ENCODE assay signal across 22 cellular contexts in genomic region chr16:67580202-67580601, GRCh38. TPM values are rescaled to one million over a fixed set of nuclear protein-coding genes. Genes with fewer than 3 reads are reported as not detected.
DNase-seq lines count a peak whose midpoint lies in the region; ATAC-seq, FAIRE-seq and TF ChIP-seq lines count a peak whose summit lies in the region.
"Had no signal": no experiment of that assay in that cellular context is flagged by ENCODE, and none has a peak within 500 bp of the region (broad histone marks: within the 10 kb centered on the region; RNA-seq: fewer than 3 reads in every experiment).

No MANE protein-coding gene starts in this region.

- BruUV-seq in Panc1 (replicated peaks; lab: Mats Ljungman, UMichigan), result TSS peak; percentile 56
- no TSS peak for BruUV-seq in K562 (replicated peaks; lab: Mats Ljungman, UMichigan)

- intact Hi-C loops in Panc1 (cut with micrococcal nuclease; ENCODE audit: unreplicated experiment), result no loop called here
- intact Hi-C loops in K562 (cut with micrococcal nuclease), result no loop called here
- intact Hi-C loops in sciatic nerve (cut with DNase I), result no loop called here
- intact Hi-C loops in psoas muscle (cut with DNase I), result no loop called here
- intact Hi-C loops in pancreas (cut with DNase I), result no loop called here

- TF ChIP-seq POLR2A in K562 (conservative IDR thresholded peaks at IDR 0.05), result no peak

- H3K4me1 ChIP-seq in HEK293 (ENCODE audit: control insufficient read depth, insufficient read depth, low read length) (no peaks in the 10 kb centered on the region), Panc1 (ENCODE audit: control insufficient read depth, insufficient read depth, low read length) (no peaks in the 10 kb centered on the region), K562 (replicated peaks in 1 of 2; ENCODE audit: control insufficient read depth in 2 of 2, insufficient read depth in 2 of 2, low read length in 2 of 2) (no peaks in the 10 kb centered on the region), psoas muscle (no peaks in the 10 kb centered on the region), pancreas (no peaks in the 10 kb centered on the region)
- H3K4me1 ChIP-seq: A549 had no signal

- no peak overlapping the region for H3K4me2 ChIP-seq in K562 (ENCODE audit: insufficient read depth, low read length)
- H3K4me2 ChIP-seq: A549, BLaER1, GM23338 had no signal

- POLR2A ChIA-PET in HEK293 (lab: Yijun Ruan, JAX) (no interaction called here), Panc1 (lab: Charles Lee) (no interaction called here), K562 (lab: Yijun Ruan, JAX) (interaction anchor here (0.6 to 1.2 kb wide), 4 partner anchors 9 to 26 kb away, joined by 3 to 4 read pairs (median 3); no protein-coding TSS in a partner anchor)

- H2AFZ ChIP-seq in K562 (ENCODE audit: low read depth, low read length), result no peak overlapping the region
- H2AFZ ChIP-seq: GM23338 had no signal

- in situ Hi-C loops in Panc1 (cut with HindIII; ENCODE audit: low pct_unique_long_range_greater_than_20kb, low sequenced_read_pairs) (no loop called here), K562 (cut with MboI) (no loop called here)

- FAIRE-seq in K562 (lab: Jason Lieb, UNC) (no peak), pancreas (lab: Jason Lieb, UNC) (no peak)
- FAIRE-seq: A549, GM12891, H54, HTR-8/SVneo had no signal

- H3K36me3 ChIP-seq in HEK293 (ENCODE audit: control insufficient read depth in 2 of 2, insufficient read depth in 1 of 2, low read length in 2 of 2), result peaks cover 25 to 31% of the 10 kb centered on the region in 2 experiments; a peak in 2 of 3 replicates
- H3K36me3 ChIP-seq in Panc1 (ENCODE audit: control insufficient read depth, insufficient read depth, low read length), result no peaks in the 10 kb centered on the region
- peaks cover 19% of the 10 kb centered on the region; the same call in 2 of the 3 replicates for H3K36me3 ChIP-seq in K562 (ENCODE audit: control insufficient read depth, insufficient read depth, low read length)
- peaks cover 0 to 11% of the 10 kb centered on the region in 2 donors for H3K36me3 ChIP-seq in psoas muscle (ENCODE audit: insufficient read depth in 1 of 2, low read depth in 1 of 2)
- H3K36me3 ChIP-seq in pancreas, result no peaks in the 10 kb centered on the region

- CTCF ChIA-PET in HEK293 (lab: Yijun Ruan, JAX) (interaction anchor here (0.7 to 1.4 kb wide), 2 partner anchors 16 to 26 kb away, joined by 3 to 4 read pairs; no protein-coding TSS in a partner anchor), Panc1 (lab: Charles Lee) (interaction anchor here (0.7 kb wide), 1 partner anchor 31 kb away, joined by 6 read pairs; no protein-coding TSS in a partner anchor), K562 (lab: Yijun Ruan, JAX; ENCODE audit: low intra/inter-chr PET ratio) (no interaction called here)

- no peak for TF ChIP-seq CTCF in HEK293 (tag by site-specific recombination; IDR thresholded peaks at IDR 0.05)
- TF ChIP-seq CTCF in Panc1 (IDR thresholded peaks at IDR 0.05), result no peak
- TF ChIP-seq CTCF in K562 (IDR thresholded peaks at IDR 0.05 in 2 of 3, conservative IDR thresholded peaks at IDR 0.05 in 1 of 3; ENCODE audit: insufficient read depth in 2 of 3, low read depth in 1 of 3, low read length in 3 of 3), result no peak
- TF ChIP-seq CTCF in psoas muscle (IDR thresholded peaks at IDR 0.05), result no peak
- TF ChIP-seq CTCF in pancreas (IDR thresholded peaks at IDR 0.05), result no peak

- no peaks in the 10 kb centered on the region for H3K9me1 ChIP-seq in K562 (ENCODE audit: control insufficient read depth, insufficient read depth, low read length)

- no peak for DNase-seq in Panc1 (ENCODE audit: low read depth, low spot score)
- DNase-seq in K562 (ENCODE audit: extremely low read depth in 1 of 4, low spot score in 3 of 4), result no peak
- DNase-seq in sciatic nerve (ENCODE audit: low spot score), result peak; percentile 6
- DNase-seq in DMS 273 (lab: John Stamatoyannopoulos, UW; ENCODE audit: unreplicated experiment), result no peak
- DNase-seq in psoas muscle, result no peak
- no peak for DNase-seq in pancreas
- DNase-seq: Calu3; CD8-positive, alpha-beta T cell; DMS 273 treated with DMSO at 0.1 percent for 48 hours; DMS53; DND-41; EL; HCEC 1CT; HFFc6; KG1 had no signal

- WGBS in K562 (ENCODE audit: insufficient coverage, low coverage, missing lambda C conversion rate), result 98% methylated on average over 4 of the region's 4 CpGs
- WGBS in psoas muscle, 3 donors, result 97 to 98% (median 98%) methylated on average over 4 of the region's 4 CpGs
- WGBS in pancreas, 2 donors, result 97 to 98% methylated on average over 4 of the region's 4 CpGs

- no peak for TF ChIP-seq RAD21 in K562 (CRISPR knock-in tag; conservative IDR thresholded peaks at IDR 0.05 in 1 of 2, IDR thresholded peaks at IDR 0.05 in 1 of 2)

- H3K27ac ChIP-seq in HEK293 (ENCODE audit: extremely low read depth, low read depth, low read length) (no peak overlapping the region), Panc1 (ENCODE audit: low read length) (no peak overlapping the region), K562 (ENCODE audit: extremely low read depth, low read depth, low read length) (no peak overlapping the region), psoas muscle (no peak overlapping the region), pancreas (no peak overlapping the region)
- H3K27ac ChIP-seq: A549, BLaER1 had no signal

- H4K20me1 ChIP-seq in K562 (replicated peaks; ENCODE audit: control insufficient read depth, insufficient read depth, low read length), result no peaks in the 10 kb centered on the region

- no peak for ATAC-seq in Panc1
- no peak for ATAC-seq in K562
- no peak for ATAC-seq in sciatic nerve
- no peak for ATAC-seq in psoas muscle
- no peak for ATAC-seq in pancreas
- ATAC-seq: A549; CD8-positive, alpha-beta T cell; GM23338 had no signal

- peaks cover 59% of the 10 kb centered on the region for H3K79me2 ChIP-seq in K562 (ENCODE audit: control insufficient read depth, insufficient read depth, low read length)

- no peak overlapping the region for H3K4me3 ChIP-seq in HEK293 (ENCODE audit: low read depth, low read length)
- H3K4me3 ChIP-seq in Panc1 (ENCODE audit: low read depth in 2 of 2, low read length in 2 of 2), result no peak overlapping the region
- H3K4me3 ChIP-seq in K562, result no peak overlapping the region
- no peak overlapping the region for H3K4me3 ChIP-seq in psoas muscle
- no peak overlapping the region for H3K4me3 ChIP-seq in pancreas
- H3K4me3 ChIP-seq: A549, BLaER1, GM23338 had no signal

- no peaks in the 10 kb centered on the region for H3K9me3 ChIP-seq in HEK293 (ENCODE audit: control insufficient read depth, insufficient read depth, low read depth, low read length)
- H3K9me3 ChIP-seq in Panc1 (ENCODE audit: control insufficient read depth, insufficient read depth, low read depth, low read length), result no peaks in the 10 kb centered on the region
- no peaks in the 10 kb centered on the region for H3K9me3 ChIP-seq in K562 (replicated peaks; ENCODE audit: control insufficient read depth, insufficient read depth, low read depth, low read length)
- H3K9me3 ChIP-seq in psoas muscle, result no peaks in the 10 kb centered on the region
- H3K9me3 ChIP-seq in pancreas, result no peaks in the 10 kb centered on the region
- H3K9me3 ChIP-seq: A549, BLaER1 had no signal

- TF ChIP-seq EP300 in K562 (IDR thresholded peaks at IDR 0.05; ENCODE audit: low read length), result no peak

- no peaks in the 10 kb centered on the region for H3K27me3 ChIP-seq in Panc1 (ENCODE audit: control insufficient read depth, insufficient read depth, low read length)
- no peaks in the 10 kb centered on the region for H3K27me3 ChIP-seq in K562 (ENCODE audit: control insufficient read depth in 2 of 2, insufficient read depth in 2 of 2, low read length in 2 of 2)
- H3K27me3 ChIP-seq in psoas muscle (ENCODE audit: insufficient read depth in 3 of 3, low read length in 2 of 3), result no peaks in the 10 kb centered on the region
- no peaks in the 10 kb centered on the region for H3K27me3 ChIP-seq in pancreas

- no peak overlapping the region for H3K9ac ChIP-seq in K562 (ENCODE audit: insufficient read depth in 1 of 2, low read depth in 2 of 2, low read length in 2 of 2)
- H3K9ac ChIP-seq: BLaER1 had no signal

RNA-seq across cellular contexts. Expression of gene CTCF, which starts 17.9 kb away (rescaled TPM):
- total RNA-seq in Panc1 (2021; ENCODE audit: unreplicated experiment) (33.1 TPM), K562 (2014; rRNA removed) (31.3 and 34.6 TPM in 2 replicates), K562 (2014; rRNA removed; fragmentation: Illumina TruSeq; extraction: Trizol) (36.5 and 37.6 TPM in 2 replicates), K562 (2015; rRNA removed; fragmentation: Illumina TruSeq; extraction: Trizol) (45.1 and 49.2 TPM in 2 replicates), K562 (2021) (37.5 and 37.9 TPM in 2 replicates), sciatic nerve (44.0 TPM), psoas muscle (10 to 100 TPM; 22.1 to 26.5 (median 26.0) TPM), pancreas (10 to 100 TPM; 15.6 to 25.2 (median 17.0) TPM)
- polyA plus RNA-seq in Panc1 (2012; ENCODE audit: insufficient read length), result 25.5 TPM
- 41.2 and 61.0 TPM in 2 replicates for total RNA-seq in K562 (2011; cell fraction: chromatin; rRNA removed; ENCODE audit: low replicate concordance)
- 26.5 and 26.8 TPM in 2 replicates for total RNA-seq in K562 (2011; cell fraction: nucleolus; rRNA removed)
- 34.7 and 46.6 TPM in 2 replicates for total RNA-seq in K562 (2011; cell fraction: nucleoplasm; rRNA removed)
- polyA plus RNA-seq in K562 (2011; rRNA removed) (21.0 and 33.9 TPM in 2 replicates), K562 (2014; fragmentation: Illumina TruSeq; extraction: Trizol) (41.0 and 47.1 TPM in 2 replicates), K562 (2014; fragmentation: Nextera tagmentation; extraction: Ambion mirVana) (10 to 100 TPM in 1 of 2 experiments, 1 to 10 TPM in 1; 7.8 to 11.0 TPM), K562 (2014; rRNA removed) (26.4 and 27.5 TPM in 2 replicates), psoas muscle (10 to 100 TPM; 17.7 to 44.7 (median 18.9) TPM), pancreas (10 to 100 TPM; 13.3 to 18.9 TPM)
- 17.2 and 19.3 TPM in 2 replicates for polyA plus RNA-seq in K562 (2011; cell fraction: cytosol; rRNA removed)
- polyA plus RNA-seq in K562 (2011; cell fraction: nucleus; rRNA removed), result 12.8 and 14.9 TPM in 2 replicates
- polyA plus RNA-seq in K562 (2012), result 27.6 and 33.5 TPM in 2 replicates
- polyA minus RNA-seq in K562 (2011; rRNA and poly(A)+ RNA removed), result 34.2 and 51.3 TPM in 2 replicates
- polyA minus RNA-seq in K562 (2011; cell fraction: cytosol; rRNA and poly(A)+ RNA removed), result 21.9 and 28.2 TPM in 2 replicates
- polyA minus RNA-seq in K562 (2011; cell fraction: nucleus; rRNA and poly(A)+ RNA removed), result 10.4 and 17.2 TPM in 2 replicates

RNA-seq across cellular contexts. Expression of gene RIPOR1, which starts 51.6 kb away (rescaled TPM):
- 82.2 TPM for total RNA-seq in Panc1 (2021; ENCODE audit: unreplicated experiment)
- 49.8 TPM for polyA plus RNA-seq in Panc1 (2012; ENCODE audit: insufficient read length)
- total RNA-seq in K562 (2011; cell fraction: chromatin; rRNA removed; ENCODE audit: low replicate concordance), result 26.1 and 49.9 TPM in 2 replicates
- total RNA-seq in K562 (2011; cell fraction: nucleolus; rRNA removed), result 21.0 and 27.9 TPM in 2 replicates
- total RNA-seq in K562 (2011; cell fraction: nucleoplasm; rRNA removed), result 23.4 and 27.7 TPM in 2 replicates
- 3.5 and 7.9 TPM in 2 replicates for total RNA-seq in K562 (2014; rRNA removed)
- 1.2 and 1.4 TPM in 2 replicates for total RNA-seq in K562 (2014; rRNA removed; fragmentation: Illumina TruSeq; extraction: Trizol)
- total RNA-seq in K562 (2015; rRNA removed; fragmentation: Illumina TruSeq; extraction: Trizol), result 3.0 and 3.1 TPM in 2 replicates
- total RNA-seq in K562 (2021), result 25.4 and 31.1 TPM in 2 replicates
- polyA plus RNA-seq in K562 (2011; rRNA removed), result 2.2 and 6.3 TPM in 2 replicates
- polyA plus RNA-seq in K562 (2011; cell fraction: cytosol; rRNA removed), result 1.4 and 2.4 TPM in 2 replicates
- 19.6 and 20.6 TPM in 2 replicates for polyA plus RNA-seq in K562 (2011; cell fraction: nucleus; rRNA removed)
- polyA plus RNA-seq in K562 (2012), result 14.5 and 15.2 TPM in 2 replicates
- polyA plus RNA-seq in K562 (2014; fragmentation: Illumina TruSeq; extraction: Trizol), result 10.0 and 14.1 TPM in 2 replicates
- under 1 TPM; 0.36 to 0.37 TPM for polyA plus RNA-seq in K562 (2014; fragmentation: Nextera tagmentation; extraction: Ambion mirVana)
- polyA plus RNA-seq in K562 (2014; rRNA removed), result 7.2 and 9.2 TPM in 2 replicates
- polyA minus RNA-seq in K562 (2011; rRNA and poly(A)+ RNA removed), result 4.9 and 6.9 TPM in 2 replicates
- polyA minus RNA-seq in K562 (2011; cell fraction: cytosol; rRNA and poly(A)+ RNA removed), result 8.8 and 31.9 TPM in 2 replicates
- polyA minus RNA-seq in K562 (2011; cell fraction: nucleus; rRNA and poly(A)+ RNA removed), result 7.0 and 19.2 TPM in 2 replicates
- 116 TPM for total RNA-seq in sciatic nerve
- total RNA-seq in psoas muscle, result 10 to 100 TPM; 34.1 to 58.1 (median 49.5) TPM
- 10 to 100 TPM; 16.5 to 27.4 (median 20.6) TPM for polyA plus RNA-seq in psoas muscle
- 10 to 100 TPM; 31.8 to 53.8 (median 34.0) TPM for total RNA-seq in pancreas
- polyA plus RNA-seq in pancreas, result 10 to 100 TPM; 43.3 to 49.1 TPM

Comparison
In these comparisons a context has a peak if more than half of its experiments do, and no peak if none do; other contexts are left out.
1. Of the 44 proteins assayed by ChIP-seq in both K562 and HEK293: peak only in K562: none; only in HEK293: none; in both: ZNF121; in neither: 43.